26 cellular contexts compared by ENCODE assay signal in the genomic region with DNA sequence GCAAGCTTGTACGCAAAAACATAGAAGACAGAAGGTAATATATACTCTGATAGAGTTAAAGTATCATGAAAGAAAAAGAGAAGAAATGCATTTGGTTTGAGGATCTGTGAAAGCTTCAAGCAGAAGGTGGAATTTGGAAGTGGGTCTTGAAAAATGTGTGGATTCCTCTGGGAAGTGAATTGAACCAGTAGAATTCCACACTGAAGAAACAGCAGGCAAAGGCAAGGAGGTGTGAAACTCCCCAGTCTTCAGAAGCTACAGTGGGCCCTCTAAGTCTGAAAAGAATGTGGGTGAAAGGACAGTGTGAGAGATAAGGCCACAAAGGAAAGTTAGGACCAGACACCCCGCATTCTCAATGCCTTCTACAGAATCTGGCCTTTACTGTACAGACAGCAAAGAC. TPM values are rescaled to one million over a fixed set of nuclear protein-coding genes. Genes with fewer than 3 reads are reported as not detected.
DNase-seq lines count a peak whose midpoint lies in the region; ATAC-seq and TF ChIP-seq lines count a peak whose summit lies in the region.
"Had no signal": no experiment of that assay in that cellular context is flagged by ENCODE, and none has a peak within 500 bp of the region (broad histone marks: within the 10 kb centered on the region; RNA-seq: fewer than 3 reads in every experiment).

No MANE protein-coding gene starts in this region.

- no peak for DNase-seq in Right ventricle myocardium superior
- no peak for DNase-seq in heart left ventricle
- peak; percentile 33 for DNase-seq in renal cortical epithelial cell (ENCODE audit: low read depth)
- DNase-seq in GM19240 (ENCODE audit: insufficient read length, low spot score) = no peak
- no peak for DNase-seq in superior temporal gyrus (ENCODE audit: extremely low spot score)
- DNase-seq in NCI-H2196 (lab: John Stamatoyannopoulos, UW; ENCODE audit: unreplicated experiment) = no peak
- DNase-seq: ACHN; Caco-2; CD4-positive, alpha-beta memory T cell; DMS 273 treated with DMSO at 0.1 percent for 48 hours; DND-41; GOT3; NCI-H1694; NCI-H2081; NCI-H2171; NCI-H446 treated with DMSO at 0.1 percent for 48 hours; NCI-H526 treated with DMSO at 0.1 percent for 48 hours; SIG-M5; SK-N-SH had no signal

- TF ChIP-seq EP300 in gastroesophageal sphincter (IDR thresholded peaks at IDR 0.05) = no peak

- H3K9me3 ChIP-seq in heart left ventricle (no peaks in the 10 kb centered on the region), gastroesophageal sphincter (no peaks in the 10 kb centered on the region)
- H3K9me3 ChIP-seq: BLaER1 treated with 17β-estradiol and CSF1 and Interleukin-3, amounts not matched to agents 10 nM and 100 nM; SK-N-SH had no signal

- ATAC-seq in Right ventricle myocardium superior (ENCODE audit: poor library complexity) (peak; percentile 15), heart left ventricle (no peak), gastroesophageal sphincter (no peak)
- ATAC-seq in activated CD4-positive, CD25-positive, alpha-beta regulatory T cell treated with anti-CD3 and anti-CD28 coated beads, Interleukin-2, amount 50 U/mL, for 24 hours = no peak
- ATAC-seq: HCT116 had no signal

- 75 to 83% (median 81%) methylated on average over 2 of the region's 2 CpGs for WGBS in heart left ventricle, 4 donors
- 90 to 100% methylated on average over 2 of the region's 2 CpGs for WGBS in gastroesophageal sphincter (ENCODE audit: low coverage in 1 of 2), 2 donors

- no peak for TF ChIP-seq POLR2A in heart left ventricle (IDR thresholded peaks at IDR 0.05)
- TF ChIP-seq POLR2A in gastroesophageal sphincter (IDR thresholded peaks at IDR 0.05) = no peak

- H3K27me3 ChIP-seq in heart left ventricle = no peaks in the 10 kb centered on the region
- H3K27me3 ChIP-seq in gastroesophageal sphincter = no peaks in the 10 kb centered on the region
- H3K27me3 ChIP-seq: BLaER1 treated with 17β-estradiol and CSF1 and Interleukin-3, amounts not matched to agents 10 nM and 100 nM had no signal

- intact Hi-C loops in Right ventricle myocardium superior (cut with DNase I) (no loop called here), heart left ventricle (cut with DNase I) (no loop called here)

- H3K27ac ChIP-seq in heart left ventricle = peak overlapping the region in 1 of 12 donors; percentile 33
- peak overlapping the region in 3 of 4 donors; percentile 6 to 17 (median 13) for H3K27ac ChIP-seq in gastroesophageal sphincter
- H3K27ac ChIP-seq: 22Rv1; BLaER1 treated with 17β-estradiol and CSF1 and Interleukin-3, amounts not matched to agents 10 nM and 100 nM; RWPE1 had no signal

- H3K4me3 ChIP-seq in heart left ventricle (no peak overlapping the region), gastroesophageal sphincter (no peak overlapping the region)
- H3K4me3 ChIP-seq: BLaER1 treated with 17β-estradiol and CSF1 and Interleukin-3, amounts not matched to agents 10 nM and 100 nM had no signal

- H3K36me3 ChIP-seq in heart left ventricle = no peaks in the 10 kb centered on the region
- no peaks in the 10 kb centered on the region for H3K36me3 ChIP-seq in gastroesophageal sphincter
- H3K36me3 ChIP-seq: BLaER1 treated with 17β-estradiol and CSF1 and Interleukin-3, amounts not matched to agents 10 nM and 100 nM had no signal

- peaks cover 0 to 46% (median 17%) of the 10 kb centered on the region in 12 donors for H3K4me1 ChIP-seq in heart left ventricle
- peaks cover 0 to 46% (median 3%) of the 10 kb centered on the region in 3 donors for H3K4me1 ChIP-seq in gastroesophageal sphincter
- H3K4me1 ChIP-seq: BLaER1 treated with 17β-estradiol and CSF1 and Interleukin-3, amounts not matched to agents 10 nM and 100 nM had no signal

- TF ChIP-seq CTCF in heart left ventricle (IDR thresholded peaks at IDR 0.05) (no peak), gastroesophageal sphincter (IDR thresholded peaks at IDR 0.05) (no peak)

RNA-seq across cellular contexts. Expression of a gene that starts 25.6 kb away (rescaled TPM):
- 12.1 TPM for total RNA-seq in Right ventricle myocardium superior
- total RNA-seq in heart left ventricle = 10 to 100 TPM; 11.0 to 36.9 (median 18.8) TPM
- 1 to 10 TPM; 4.0 to 8.5 TPM for polyA plus RNA-seq in heart left ventricle
- total RNA-seq in gastroesophageal sphincter = 10 to 100 TPM; 25.7 to 71.6 (median 56.6) TPM
- 11.6 and 117 TPM in 2 replicates for total RNA-seq in renal cortical epithelial cell
- total RNA-seq: CD4-positive, alpha-beta memory T cell; G401 had no signal
